9 cellular contexts compared by ENCODE assay signal in the genomic region with DNA sequence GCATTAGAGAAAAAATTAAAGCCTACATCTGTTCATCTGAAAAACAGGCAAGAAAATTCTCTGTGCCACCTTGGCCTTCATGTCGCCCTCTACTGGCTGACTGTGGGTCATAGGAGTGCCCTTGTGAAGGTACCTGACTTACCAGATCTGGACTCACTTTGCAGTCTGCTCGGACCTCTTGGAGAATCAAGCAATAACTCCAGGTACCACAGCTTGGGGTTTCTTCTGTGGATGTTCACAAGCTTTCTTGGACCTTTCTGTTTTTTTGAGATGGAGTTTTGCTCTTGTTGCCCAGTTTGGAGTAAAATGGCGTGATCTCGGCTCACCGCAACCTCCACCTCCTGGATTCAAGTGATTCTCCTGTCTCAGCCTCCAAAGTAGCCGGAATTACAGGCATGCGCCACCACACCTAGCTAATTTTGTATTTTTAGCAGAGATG. TPM values are rescaled to one million over a fixed set of nuclear protein-coding genes. Genes with fewer than 3 reads are reported as not detected.
DNase-seq lines count a peak whose midpoint lies in the region; ATAC-seq and TF ChIP-seq lines count a peak whose summit lies in the region.
"Had no signal": no experiment of that assay in that cellular context is flagged by ENCODE, and none has a peak within 500 bp of the region (broad histone marks: within the 10 kb centered on the region; RNA-seq: fewer than 3 reads in every experiment).

No MANE protein-coding gene starts in this region.

- WGBS in mammary epithelial cell (ENCODE audit: low coverage, missing lambda C conversion rate), result 70% methylated on average over 7 of the region's 7 CpGs

- H3K36me3 Mint-ChIP-seq in MCF 10A (ENCODE audit: insufficient read depth, unreplicated experiment) (no peaks in the 10 kb centered on the region), neural progenitor cell (no peaks in the 10 kb centered on the region)
- H3K36me3 Mint-ChIP-seq in T-helper 2 cell treated with Interferon-gamma antibody and Interleukin-4, amounts not matched to agents 5 μg/mL and 100 μg/mL, for 36 hours (ENCODE audit: low read depth), result no peaks in the 10 kb centered on the region

- H3K79me2 ChIP-seq in mammary epithelial cell (ENCODE audit: insufficient read depth, low read length) (no peaks in the 10 kb centered on the region), neural progenitor cell (ENCODE audit: low read depth) (no peaks in the 10 kb centered on the region)

- peak; percentile 60 for ATAC-seq in upper lobe of right lung

- CTCF ChIA-PET in MCF 10A (lab: Yijun Ruan, JAX) (interaction anchor here (0.6 kb wide), 1 partner anchor 641 kb away, joined by 3 read pairs; no protein-coding TSS in a partner anchor), mammary epithelial cell (lab: Charles Lee; ENCODE audit: low non-redundant PET) (no interaction called here)

- H3K4me3 ChIP-seq in mammary epithelial cell (replicated peaks in 1 of 3; ENCODE audit: insufficient read depth in 1 of 3, low read depth in 2 of 3, low read length in 3 of 3), result no peak overlapping the region
- no peak overlapping the region for H3K4me3 ChIP-seq in upper lobe of right lung
- H3K4me3 ChIP-seq in neural progenitor cell, result no peak overlapping the region

- H3K27me3 Mint-ChIP-seq in MCF 10A (ENCODE audit: insufficient read depth, unreplicated experiment), result peaks cover 52% of the 10 kb centered on the region
- H3K27me3 Mint-ChIP-seq in T-helper 2 cell treated with Interferon-gamma antibody and Interleukin-4, amounts not matched to agents 5 μg/mL and 100 μg/mL, for 36 hours (ENCODE audit: low read depth), result peaks cover 4% of the 10 kb centered on the region
- H3K27me3 Mint-ChIP-seq in neural progenitor cell (ENCODE audit: insufficient read depth, low read depth), result no peaks in the 10 kb centered on the region

- dilution Hi-C loops in mammary epithelial cell (cut with HindIII; ENCODE audit: low sequenced_read_pairs), result no loop called here

- H3K4me1 ChIP-seq in mammary epithelial cell (ENCODE audit: insufficient read depth, low read length) (no peaks in the 10 kb centered on the region), upper lobe of right lung (no peaks in the 10 kb centered on the region), neural progenitor cell (no peaks in the 10 kb centered on the region)

- H3K27me3 ChIP-seq in mammary epithelial cell (ENCODE audit: insufficient read depth, low read length) (no peaks in the 10 kb centered on the region), upper lobe of right lung (peaks cover 9% of the 10 kb centered on the region), neural progenitor cell (no peaks in the 10 kb centered on the region)

- POLR2A ChIA-PET in MCF 10A (lab: Yijun Ruan, JAX), result no interaction called here

- H3K9me3 ChIP-seq in mammary epithelial cell (replicated peaks; ENCODE audit: insufficient read depth, low read length), result peaks cover 10% of the 10 kb centered on the region
- no peaks in the 10 kb centered on the region for H3K9me3 ChIP-seq in upper lobe of right lung
- peaks cover 26% of the 10 kb centered on the region for H3K9me3 ChIP-seq in neural progenitor cell (ENCODE audit: low read depth)

- BruUV-seq in MCF 10A (replicated peaks; lab: Mats Ljungman, UMichigan) (no TSS peak), mammary epithelial cell (replicated peaks; lab: Mats Ljungman, UMichigan) (no TSS peak)

- H4K20me1 ChIP-seq in mammary epithelial cell (ENCODE audit: insufficient read depth, low read length) (no peaks in the 10 kb centered on the region), neural progenitor cell (ENCODE audit: low read depth) (no peaks in the 10 kb centered on the region)

- H3K27ac Mint-ChIP-seq in MCF 10A (ENCODE audit: low read depth, unreplicated experiment) (no peak overlapping the region), neural progenitor cell (no peak overlapping the region)
- no peak overlapping the region for H3K27ac Mint-ChIP-seq in T-helper 2 cell treated with Interferon-gamma antibody and Interleukin-4, amounts not matched to agents 5 μg/mL and 100 μg/mL, for 36 hours

- no peaks in the 10 kb centered on the region for H3K9me3 Mint-ChIP-seq in MCF 10A (ENCODE audit: unreplicated experiment)
- H3K9me3 Mint-ChIP-seq in T-helper 2 cell treated with Interferon-gamma antibody and Interleukin-4, amounts not matched to agents 5 μg/mL and 100 μg/mL, for 36 hours, result no peaks in the 10 kb centered on the region
- peaks cover 51% of the 10 kb centered on the region for H3K9me3 Mint-ChIP-seq in neural progenitor cell

- H3K4me1 Mint-ChIP-seq in MCF 10A (ENCODE audit: insufficient read depth, unreplicated experiment) (no peaks in the 10 kb centered on the region), neural progenitor cell (no peaks in the 10 kb centered on the region)
- no peaks in the 10 kb centered on the region for H3K4me1 Mint-ChIP-seq in T-helper 2 cell treated with Interferon-gamma antibody and Interleukin-4, amounts not matched to agents 5 μg/mL and 100 μg/mL, for 36 hours (ENCODE audit: low read depth)
- H3K4me1 Mint-ChIP-seq: neural crest cell had no signal

- H3K4me3 Mint-ChIP-seq in MCF 10A (ENCODE audit: unreplicated experiment) (no peak overlapping the region), neural progenitor cell (no peak overlapping the region)
- no peak overlapping the region for H3K4me3 Mint-ChIP-seq in T-helper 2 cell treated with Interferon-gamma antibody and Interleukin-4, amounts not matched to agents 5 μg/mL and 100 μg/mL, for 36 hours
- H3K4me3 Mint-ChIP-seq: neural crest cell had no signal

- no peaks in the 10 kb centered on the region for H3F3A ChIP-seq in neural progenitor cell (ENCODE audit: low read depth)

- TF ChIP-seq CTCF in MCF 10A (IDR thresholded peaks at IDR 0.05; ENCODE audit: unreplicated experiment) (peak; percentile 56), mammary epithelial cell (conservative IDR thresholded peaks at IDR 0.05 in 1 of 2, IDR thresholded peaks at IDR 0.05 in 1 of 2; ENCODE audit: extremely low read depth in 1 of 2, insufficient read depth in 1 of 2, low read depth in 1 of 2, low read length in 2 of 2) (no peak), upper lobe of right lung (IDR thresholded peaks at IDR 0.05) (peak; percentile 61), neural progenitor cell (IDR thresholded peaks at IDR 0.05) (no peak)

- H2AFZ ChIP-seq in mammary epithelial cell (ENCODE audit: low read depth, low read length), result no peak overlapping the region
- no peak overlapping the region for H2AFZ ChIP-seq in neural progenitor cell (replicated peaks)

- H3K9ac ChIP-seq in mammary epithelial cell (ENCODE audit: insufficient read depth, low read length) (no peak overlapping the region), neural progenitor cell (no peak overlapping the region)

- DNase-seq in MCF 10A (ENCODE audit: unreplicated experiment), result peak; percentile 66
- no peak for DNase-seq in mammary epithelial cell
- DNase-seq in T-helper 2 cell treated with Interferon-gamma antibody and Interleukin-4, amounts not matched to agents 5 μg/mL and 100 μg/mL, for 36 hours (ENCODE audit: low spot score), result peak; percentile 15
- DNase-seq in islet precursor cell, result peak; percentile 63
- peak; percentile 59 for DNase-seq in upper lobe of right lung
- no peak for DNase-seq in AG20443 (ENCODE audit: low spot score)
- no peak for DNase-seq in DMS153 treated with DMSO at 0.1 percent for 48 hours (lab: John Stamatoyannopoulos, UW; ENCODE audit: unreplicated experiment)
- DNase-seq in neural progenitor cell (ENCODE audit: low spot score), result no peak

- in situ Hi-C loops in mammary epithelial cell (cut with MboI; ENCODE audit: low sequenced_read_pairs in 2 of 2), result loop anchor here in 1 of 2 donors (25.0 kb wide), 1 partner anchor 966 kb away; no protein-coding TSS in a partner anchor

- intact Hi-C loops in MCF 10A (cut with micrococcal nuclease), result no loop called here
- intact Hi-C loops in mammary epithelial cell (cut with micrococcal nuclease), result no loop called here
- intact Hi-C loops in upper lobe of right lung (cut with DNase I), result no loop called here

- H3K27ac ChIP-seq in mammary epithelial cell (ENCODE audit: insufficient read depth, low read depth, low read length) (no peak overlapping the region), upper lobe of right lung (no peak overlapping the region), neural progenitor cell (no peak overlapping the region)

- no peak overlapping the region for H3K4me2 ChIP-seq in mammary epithelial cell (ENCODE audit: insufficient read depth, low read depth, low read length)
- no peak overlapping the region for H3K4me2 ChIP-seq in neural progenitor cell

- H3K36me3 ChIP-seq in mammary epithelial cell (ENCODE audit: insufficient read depth, low read length) (no peaks in the 10 kb centered on the region), upper lobe of right lung (no peaks in the 10 kb centered on the region), neural progenitor cell (no peaks in the 10 kb centered on the region)

RNA-seq across cellular contexts. Expression of gene PRAMEF18, which starts 2.4 kb away (rescaled TPM):
- total RNA-seq in MCF 10A (2022) (not detected in 2 replicates), mammary epithelial cell (not detected), upper lobe of right lung (not detected), neural progenitor cell (ENCODE audit: low replicate concordance) (not detected in 2 replicates)
- polyA plus RNA-seq in mammary epithelial cell, result not detected
- not detected for polyA minus RNA-seq in mammary epithelial cell
- total RNA-seq: neural crest cell had no signal

RNA-seq across cellular contexts. Expression of gene PRAMEF5, which starts 25.6 kb away (rescaled TPM):
- total RNA-seq in MCF 10A (2022) (not detected in 2 replicates), mammary epithelial cell (not detected), upper lobe of right lung (not detected), neural progenitor cell (ENCODE audit: low replicate concordance) (not detected in 2 replicates)
- polyA plus RNA-seq in mammary epithelial cell, result not detected
- polyA minus RNA-seq in mammary epithelial cell, result not detected
- total RNA-seq: neural crest cell had no signal

RNA-seq across cellular contexts. Expression of gene PRAMEF13, which starts 27.2 kb away (rescaled TPM):
- total RNA-seq in MCF 10A (2022) (not detected in 2 replicates), mammary epithelial cell (not detected), upper lobe of right lung (not detected), neural progenitor cell (ENCODE audit: low replicate concordance) (not detected in 2 replicates)
- not detected for polyA plus RNA-seq in mammary epithelial cell
- polyA minus RNA-seq in mammary epithelial cell, result not detected
- total RNA-seq: neural crest cell had no signal

RNA-seq across cellular contexts. Expression of gene PRAMEF8, which starts 56.6 kb away (rescaled TPM):
- total RNA-seq in MCF 10A (2022) (not detected in 2 replicates), mammary epithelial cell (not detected), upper lobe of right lung (not detected), neural progenitor cell (ENCODE audit: low replicate concordance) (not detected in 2 replicates)
- 0.08 TPM for polyA plus RNA-seq in mammary epithelial cell
- polyA minus RNA-seq in mammary epithelial cell, result not detected
- total RNA-seq: neural crest cell had no signal

RNA-seq across cellular contexts. Expression of gene PRAMEF9, which starts 56.7 kb away (rescaled TPM):
- not detected in 2 replicates for total RNA-seq in MCF 10A (2022)
- not detected for total RNA-seq in mammary epithelial cell
- polyA plus RNA-seq in mammary epithelial cell, result not detected
- polyA minus RNA-seq in mammary epithelial cell, result not detected
- not detected for total RNA-seq in upper lobe of right lung
- total RNA-seq in neural progenitor cell (ENCODE audit: low replicate concordance), result not detected in 2 replicates
- total RNA-seq: neural crest cell had no signal

Comparison
In these comparisons a context has a peak if more than half of its experiments do, and no peak if none do; other contexts are left out.
1. DNase-seq: peak in MCF 10A (single experiment), T-helper 2 cell treated with Interferon-gamma antibody and Interleukin-4, amounts not matched to agents 5 μg/mL and 100 μg/mL, for 36 hours (single experiment), islet precursor cell (single experiment) and upper lobe of right lung (single experiment); none in mammary epithelial cell (single experiment), AG20443 (single experiment), DMS153 treated with DMSO at 0.1 percent for 48 hours (single experiment) and neural progenitor cell (single experiment).
2. CTCF ChIP-seq: peak in MCF 10A (single experiment) and upper lobe of right lung (single experiment); none in mammary epithelial cell (0 of 2) and neural progenitor cell (single experiment).